28 cellular contexts compared by ENCODE assay signal in the genomic region with DNA sequence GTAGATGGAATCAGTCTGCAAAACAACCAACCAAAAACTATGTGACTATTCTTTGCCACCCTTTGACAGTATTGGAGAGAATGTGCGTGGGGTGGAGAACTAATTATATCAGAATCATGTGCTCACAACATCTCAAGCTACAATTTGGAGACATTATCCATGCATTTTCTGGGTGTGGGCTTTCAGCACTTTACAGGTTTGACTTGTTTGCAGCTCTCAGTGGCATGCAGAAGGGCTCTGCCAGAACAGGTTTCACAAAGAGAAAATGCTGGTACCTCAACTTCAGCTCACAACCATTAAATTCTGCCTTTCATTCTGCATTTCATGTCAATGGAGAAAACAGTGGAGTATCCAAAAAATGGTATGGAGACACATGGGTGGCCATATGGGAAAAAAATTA.
"Had no signal": no experiment of that assay in that cellular context is flagged by ENCODE, and none has a peak within 500 bp of the region (broad histone marks: within the 10 kb centered on the region; RNA-seq: fewer than 3 reads in every experiment).

No MANE protein-coding gene starts in this region.

- H3K36me3 ChIP-seq: ascending aorta, breast epithelium, esophagus squamous epithelium, gastroesophageal sphincter, heart right ventricle had no signal

- H3K4me1 ChIP-seq: ascending aorta, breast epithelium, gastroesophageal sphincter, heart right ventricle had no signal

- DNase-seq: activated CD4-positive, alpha-beta memory T cell treated with anti-CD3 and anti-CD28 coated beads, Interleukin-2, amount 10 ng/mL, durations not matched to agents 7 days and 5 days; activated CD4-positive, alpha-beta T cell treated with anti-CD3 and anti-CD28 coated beads for 1 hour; activated CD4-positive, alpha-beta T cell treated with anti-CD3 and anti-CD28 coated beads for 4 hours; activated CD4-positive, alpha-beta T cell treated with anti-CD3 and anti-CD28 coated beads, Interleukin-2, amount 10 ng/mL, durations not matched to agents 7 days and 5 days; activated CD4-positive, alpha-beta T cell treated with anti-CD3 and anti-CD28 coated beads, Interleukin-2, amount 50 U/mL, for 4 hours; activated CD8-positive, alpha-beta memory T cell treated with anti-CD3 and anti-CD28 coated beads, Interleukin-2, amount 50 U/mL, for 48 hours; activated gamma-delta T cell; activated naive CD4-positive, alpha-beta T cell; activated naive CD4-positive, alpha-beta T cell treated with anti-CD3 and anti-CD28 coated beads, Interleukin-2, amount 10 ng/mL, durations not matched to agents 7 days and 5 days; activated naive CD8-positive, alpha-beta T cell treated with anti-CD3 and anti-CD28 coated beads, Interleukin-2, amount 10 ng/mL, durations not matched to agents 7 days and 5 days; activated T-cell treated with anti-CD3 and anti-CD28 coated beads for 4 hours; activated T-cell treated with anti-CD3 and anti-CD28 coated beads, Interleukin-2, amount 50 U/mL, for 24 hours; activated T-cell treated with anti-CD3 and anti-CD28 coated beads, Interleukin-2, amount 50 U/mL, for 72 hours; dorsolateral prefrontal cortex; effector memory CD4-positive, alpha-beta T cell; endodermal cell; erythroblast; esophagus squamous epithelium; foreskin melanocyte; heart right ventricle; T-helper 2 cell had no signal

- ATAC-seq: activated naive CD4-positive, alpha-beta T cell treated with anti-CD3 and anti-CD28 coated beads, Interleukin-2, amount 50 U/mL, for 72 hours; activated T-cell treated with anti-CD3 and anti-CD28 coated beads, Interleukin-2, amount 50 U/mL, for 72 hours; gastroesophageal sphincter; heart right ventricle; WTC11 had no signal

- H3K4me3 ChIP-seq: ascending aorta, breast epithelium, coronary artery, dorsolateral prefrontal cortex, esophagus squamous epithelium, gastroesophageal sphincter, heart right ventricle had no signal

- H3K27ac ChIP-seq: ascending aorta, breast epithelium, coronary artery, dorsolateral prefrontal cortex, esophagus squamous epithelium, gastroesophageal sphincter, heart right ventricle, VCaP had no signal

- H3K27me3 ChIP-seq: ascending aorta, breast epithelium, dorsolateral prefrontal cortex, esophagus squamous epithelium, gastroesophageal sphincter, heart right ventricle had no signal

- H3K9me3 ChIP-seq: ascending aorta, breast epithelium, esophagus squamous epithelium, gastroesophageal sphincter had no signal
